In genomic region chr13:89307278-89307677, GRCh38 we compare ENCODE assay signal across 19 cellular contexts.
"Had no signal": no experiment of that assay in that cellular context is flagged by ENCODE, and none has a peak within 500 bp of the region (broad histone marks: within the 10 kb centered on the region; RNA-seq: fewer than 3 reads in every experiment).

No MANE protein-coding gene starts in this region.

- H3K27me3 ChIP-seq: heart left ventricle, sigmoid colon, tibial artery had no signal

- ATAC-seq: gastrocnemius medialis, heart left ventricle, left colon had no signal

- DNase-seq: activated CD4-positive, alpha-beta T cell treated with anti-CD3 and anti-CD28 coated beads for 1 hour; activated CD4-positive, alpha-beta T cell treated with anti-CD3 and anti-CD28 coated beads, Interleukin-2, amount 50 U/mL, for 4 hours; activated naive CD4-positive, alpha-beta T cell treated with anti-CD3 and anti-CD28 coated beads, Interleukin-2, amount 10 ng/mL, durations not matched to agents 7 days and 5 days; activated T-cell treated with anti-CD3 and anti-CD28 coated beads, Interleukin-2, amount 50 U/mL, for 1 hour; dermis blood vessel endothelial cell; endodermal cell; erythroblast; gastrocnemius medialis; heart left ventricle; immature natural killer cell; left colon; midbrain; sigmoid colon; stimulated activated CD4-positive, alpha-beta T cell treated with anti-CD3 and anti-CD28 coated beads, Interleukin-1b, Interleukin-23, amount 100 ng/mL, for 48 hours; tibial artery had no signal

- H3K27ac ChIP-seq: gastrocnemius medialis, heart left ventricle, sigmoid colon, tibial artery, VCaP had no signal

- H3K4me3 ChIP-seq: gastrocnemius medialis, heart left ventricle, sigmoid colon, tibial artery had no signal

- FAIRE-seq: astrocyte, bronchial epithelial cell, urothelium cell line had no signal

- H3K36me3 ChIP-seq: gastrocnemius medialis, heart left ventricle, sigmoid colon, tibial artery had no signal

- H3K9me3 ChIP-seq: gastrocnemius medialis, heart left ventricle, sigmoid colon, tibial artery had no signal

- H3K4me1 ChIP-seq: gastrocnemius medialis, heart left ventricle, sigmoid colon, tibial artery had no signal
